Comparison of ENCODE assay signal across 14 cellular contexts in genomic region chr2:59029058-59029457, GRCh38.
"Had no signal": no experiment of that assay in that cellular context is flagged by ENCODE, and none has a peak within 500 bp of the region (broad histone marks: within the 10 kb centered on the region; RNA-seq: fewer than 3 reads in every experiment).

No MANE protein-coding gene starts in this region.

- H3K4me1 ChIP-seq: breast epithelium, esophagus muscularis mucosa, thyroid gland, uterus had no signal

- DNase-seq: activated CD4-positive, alpha-beta memory T cell treated with anti-CD3 and anti-CD28 coated beads for 36 hours; activated CD4-positive, alpha-beta T cell treated with anti-CD3 and anti-CD28 coated beads for 1 hour; activated gamma-delta T cell; activated naive CD8-positive, alpha-beta T cell treated with anti-CD3 and anti-CD28 coated beads for 36 hours; activated T-cell treated with anti-CD3 and anti-CD28 coated beads, Interleukin-2, amount 50 U/mL, for 4 hours; islet precursor cell; nephron progenitor cell; stimulated activated CD4-positive, alpha-beta T cell treated with anti-CD3 and anti-CD28 coated beads, Interleukin-15, amount 100 ng/mL, for 24 hours; stimulated activated CD4-positive, alpha-beta T cell treated with anti-CD3 and anti-CD28 coated beads, Interleukin-4, amount 100 ng/mL, for 24 hours; stimulated activated naive CD8-positive, alpha-beta T cell treated with anti-CD3 and anti-CD28 coated beads, Interleukin-15, amount 100 ng/mL, for 72 hours; thyroid gland; uterus had no signal

- H3K27me3 ChIP-seq: breast epithelium, esophagus muscularis mucosa, thyroid gland, uterus had no signal

- H3K36me3 ChIP-seq: breast epithelium, esophagus muscularis mucosa, thyroid gland, uterus had no signal

- ATAC-seq: activated T-cell treated with anti-CD3 and anti-CD28 coated beads, Interleukin-2, amount 50 U/mL, for 4 hours; stimulated activated naive CD8-positive, alpha-beta T cell treated with anti-CD3 and anti-CD28 coated beads, Interleukin-15, amount 100 ng/mL, for 72 hours had no signal

- H3K27ac ChIP-seq: breast epithelium, esophagus muscularis mucosa, thyroid gland, uterus had no signal

- H3K4me3 ChIP-seq: breast epithelium, esophagus muscularis mucosa, thyroid gland, uterus had no signal

- H3K9me3 ChIP-seq: breast epithelium, esophagus muscularis mucosa, thyroid gland, uterus had no signal
